Comparison of ENCODE assay signal across 12 cellular contexts in the genomic region with DNA sequence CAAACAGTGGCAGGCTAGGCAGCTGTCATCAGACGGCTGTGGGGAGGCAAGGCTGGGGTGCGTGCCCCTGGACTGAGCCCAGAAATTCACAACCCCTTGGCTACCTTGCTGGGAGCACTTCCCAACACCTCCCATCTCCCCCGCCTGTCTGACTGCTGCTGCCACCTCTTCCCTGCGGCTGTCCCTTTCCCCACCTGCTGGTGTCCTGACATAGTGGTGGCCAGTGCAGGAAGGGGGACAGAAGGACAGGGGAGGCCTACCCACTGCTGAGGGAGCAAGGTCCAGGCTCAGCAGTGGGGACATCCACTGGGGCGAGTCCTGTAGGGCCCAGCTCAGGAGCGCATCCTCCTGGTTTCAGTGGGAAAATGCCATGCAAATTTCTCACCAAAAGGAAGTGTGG. TPM values are rescaled to one million over a fixed set of nuclear protein-coding genes. Genes with fewer than 3 reads are reported as not detected.
DNase-seq lines count a peak whose midpoint lies in the region; ATAC-seq and TF ChIP-seq lines count a peak whose summit lies in the region.
"Had no signal": no experiment of that assay in that cellular context is flagged by ENCODE, and none has a peak within 500 bp of the region (broad histone marks: within the 10 kb centered on the region; RNA-seq: fewer than 3 reads in every experiment).

No MANE protein-coding gene starts in this region.

- in situ Hi-C loops in brain microvascular endothelial cell (cut with HindIII; ENCODE audit: low pct_ligation_motif_present, low sequenced_read_pairs): no loop called here

- 62 to 100% (median 76%) methylated on average over 2 to 6 of the region's 6 CpGs for WGBS in stomach, 5 donors

- no peaks in the 10 kb centered on the region for H3K27me3 Mint-ChIP-seq in activated CD4-positive, alpha-beta memory T cell treated with anti-CD3 and anti-CD28 coated beads, Interleukin-2, amount 10 ng/mL, durations not matched to agents 7 days and 5 days
- H3K27me3 Mint-ChIP-seq in activated CD4-positive, alpha-beta memory T cell treated with anti-CD3 and anti-CD28 coated beads for 36 hours: no peaks in the 10 kb centered on the region
- H3K27me3 Mint-ChIP-seq in T-cell: peaks cover 0 to 3% of the 10 kb centered on the region in 2 donors
- H3K27me3 Mint-ChIP-seq in immature natural killer cell (ENCODE audit: low read depth in 3 of 3): peaks cover 3 to 7% (median 3%) of the 10 kb centered on the region in 3 donors

- H3K9me3 ChIP-seq in stomach: peaks cover 0 to 38% (median 11%) of the 10 kb centered on the region in 4 donors

- no peak overlapping the region for H3K4me3 ChIP-seq in stomach
- H3K4me3 ChIP-seq in brain microvascular endothelial cell (ENCODE audit: low read depth, low read length): no peak overlapping the region

- peak overlapping the region; percentile 73 for H3K27ac Mint-ChIP-seq in activated CD4-positive, alpha-beta memory T cell treated with anti-CD3 and anti-CD28 coated beads, Interleukin-2, amount 10 ng/mL, durations not matched to agents 7 days and 5 days
- H3K27ac Mint-ChIP-seq in activated CD4-positive, alpha-beta memory T cell treated with anti-CD3 and anti-CD28 coated beads for 36 hours: no peak overlapping the region
- H3K27ac Mint-ChIP-seq in T-cell: peak overlapping the region; percentile 19 to 28
- peak overlapping the region in 5 of 6 donors; percentile 35 to 89 (median 84) for H3K27ac Mint-ChIP-seq in immature natural killer cell

- no peak for DNase-seq in activated CD4-positive, alpha-beta memory T cell treated with anti-CD3 and anti-CD28 coated beads, Interleukin-2, amount 10 ng/mL, durations not matched to agents 7 days and 5 days
- no peak for DNase-seq in activated CD4-positive, alpha-beta memory T cell treated with anti-CD3 and anti-CD28 coated beads for 36 hours
- no peak for DNase-seq in T-cell
- DNase-seq in immature natural killer cell: no peak
- DNase-seq in stomach: no peak
- no peak for DNase-seq in brain microvascular endothelial cell
- DNase-seq: activated T-cell treated with anti-CD3 and anti-CD28 coated beads, Interleukin-2, amount 50 U/mL, for 48 hours; effector CD8-positive, alpha-beta T cell; foreskin fibroblast; NCI-H2081 had no signal

- H3K36me3 ChIP-seq in stomach (peaks cover 0 to 27% (median 11%) of the 10 kb centered on the region in 4 donors), brain microvascular endothelial cell (replicated peaks) (no peaks in the 10 kb centered on the region)

- H3K27me3 ChIP-seq in stomach: no peaks in the 10 kb centered on the region
- H3K27me3 ChIP-seq in brain microvascular endothelial cell (replicated peaks): no peaks in the 10 kb centered on the region

- no peak for TF ChIP-seq POLR2A in stomach (IDR thresholded peaks at IDR 0.05)

- CTCF ChIA-PET in activated CD4-positive, alpha-beta memory T cell treated with anti-CD3 and anti-CD28 coated beads, Interleukin-2, amount 10 ng/mL, durations not matched to agents 7 days and 5 days (lab: Charles Lee): no interaction called here
- CTCF ChIA-PET in activated CD4-positive, alpha-beta memory T cell treated with anti-CD3 and anti-CD28 coated beads for 36 hours (lab: Charles Lee): interaction anchor here (1.9 kb wide), 1 partner anchor 219 kb away, joined by 5 read pairs; no protein-coding TSS in a partner anchor
- CTCF ChIA-PET in T-cell (lab: Charles Lee): no interaction called here

- H3K4me1 ChIP-seq in stomach: peaks cover 33 to 45% (median 43%) of the 10 kb centered on the region in 4 donors

- no peaks in the 10 kb centered on the region for H3K9me3 Mint-ChIP-seq in activated CD4-positive, alpha-beta memory T cell treated with anti-CD3 and anti-CD28 coated beads, Interleukin-2, amount 10 ng/mL, durations not matched to agents 7 days and 5 days
- H3K9me3 Mint-ChIP-seq in activated CD4-positive, alpha-beta memory T cell treated with anti-CD3 and anti-CD28 coated beads for 36 hours: peaks cover 6% of the 10 kb centered on the region
- H3K9me3 Mint-ChIP-seq in T-cell (peaks cover 5 to 6% (median 5%) of the 10 kb centered on the region in 3 donors), immature natural killer cell (no peaks in the 10 kb centered on the region)

- H3K4me3 Mint-ChIP-seq in activated CD4-positive, alpha-beta memory T cell treated with anti-CD3 and anti-CD28 coated beads, Interleukin-2, amount 10 ng/mL, durations not matched to agents 7 days and 5 days: no peak overlapping the region
- no peak overlapping the region for H3K4me3 Mint-ChIP-seq in activated CD4-positive, alpha-beta memory T cell treated with anti-CD3 and anti-CD28 coated beads for 36 hours
- no peak overlapping the region for H3K4me3 Mint-ChIP-seq in T-cell
- peak overlapping the region in 3 of 5 donors; percentile 71 to 74 (median 72) for H3K4me3 Mint-ChIP-seq in immature natural killer cell

- H3K36me3 Mint-ChIP-seq in activated CD4-positive, alpha-beta memory T cell treated with anti-CD3 and anti-CD28 coated beads, Interleukin-2, amount 10 ng/mL, durations not matched to agents 7 days and 5 days (ENCODE audit: low read depth): peaks cover 29% of the 10 kb centered on the region
- peaks cover 9% of the 10 kb centered on the region for H3K36me3 Mint-ChIP-seq in activated CD4-positive, alpha-beta memory T cell treated with anti-CD3 and anti-CD28 coated beads for 36 hours
- H3K36me3 Mint-ChIP-seq in T-cell (peaks cover 13% of the 10 kb centered on the region), immature natural killer cell (peaks cover 3 to 10% (median 7%) of the 10 kb centered on the region in 3 donors)

- peaks cover 40% of the 10 kb centered on the region for H3K4me1 Mint-ChIP-seq in activated CD4-positive, alpha-beta memory T cell treated with anti-CD3 and anti-CD28 coated beads, Interleukin-2, amount 10 ng/mL, durations not matched to agents 7 days and 5 days
- peaks cover 26% of the 10 kb centered on the region for H3K4me1 Mint-ChIP-seq in activated CD4-positive, alpha-beta memory T cell treated with anti-CD3 and anti-CD28 coated beads for 36 hours (ENCODE audit: low read depth)
- peaks cover 15 to 37% (median 23%) of the 10 kb centered on the region in 3 donors for H3K4me1 Mint-ChIP-seq in T-cell
- H3K4me1 Mint-ChIP-seq in immature natural killer cell: peaks cover 27 to 28% of the 10 kb centered on the region in 2 donors

- ATAC-seq in T-cell (replicated peaks in 1 of 4) (no peak), GM19467 (IDR thresholded peaks at IDR 0.05; ENCODE audit: unreplicated experiment) (no peak), GM21619 (IDR thresholded peaks at IDR 0.05; ENCODE audit: unreplicated experiment) (no peak)

- TF ChIP-seq EP300 in stomach (IDR thresholded peaks at IDR 0.05): no peak

- intact Hi-C loops in activated CD4-positive, alpha-beta memory T cell treated with anti-CD3 and anti-CD28 coated beads for 36 hours (cut with micrococcal nuclease): loop anchor here (10.0 kb wide), 1 partner anchor 67 kb away; the partner anchor contains the start of genes IDH3G and SSR4
- intact Hi-C loops in stomach (cut with DNase I; ENCODE audit: low total_unique reads): no loop called here

- POLR2A ChIA-PET in activated CD4-positive, alpha-beta memory T cell treated with anti-CD3 and anti-CD28 coated beads, Interleukin-2, amount 10 ng/mL, durations not matched to agents 7 days and 5 days (lab: Charles Lee): interaction anchor here (0.6 to 1.5 kb wide), 3 partner anchors 10 to 206 kb away, joined by 3 to 4 read pairs (median 4); no protein-coding TSS in a partner anchor
- POLR2A ChIA-PET in activated CD4-positive, alpha-beta memory T cell treated with anti-CD3 and anti-CD28 coated beads for 36 hours (lab: Charles Lee): interaction anchor here (0.6 kb wide), 1 partner anchor 197 kb away, joined by 3 read pairs; no protein-coding TSS in a partner anchor
- POLR2A ChIA-PET in T-cell (lab: Charles Lee): no interaction called here

- H3K27ac ChIP-seq in stomach (peak overlapping the region in 3 of 5 donors; percentile 88 to 91 (median 90)), brain microvascular endothelial cell (no peak overlapping the region)

- TF ChIP-seq CTCF in stomach (IDR thresholded peaks at IDR 0.05) (no peak), brain microvascular endothelial cell (IDR thresholded peaks at IDR 0.05; ENCODE audit: low read depth, low read length, missing control alignments) (no peak)

RNA-seq across cellular contexts. Expression of gene ABCD1, which starts 3.4 kb away (rescaled TPM):
- total RNA-seq in activated CD4-positive, alpha-beta memory T cell treated with anti-CD3 and anti-CD28 coated beads, Interleukin-2, amount 10 ng/mL, durations not matched to agents 7 days and 5 days: 10 to 100 TPM; 16.5 to 17.6 TPM
- 1 to 10 TPM; 4.8 TPM for total RNA-seq in activated CD4-positive, alpha-beta memory T cell treated with anti-CD3 and anti-CD28 coated beads for 36 hours
- 10 to 100 TPM in 1 of 5 donors, 1 to 10 TPM in 4; 6.9 to 10.7 (median 7.9) TPM for total RNA-seq in T-cell
- 1 to 10 TPM; 1.7 to 3.2 (median 2.0) TPM for polyA plus RNA-seq in immature natural killer cell
- 10 to 100 TPM in 3 of 5 donors, 1 to 10 TPM in 2; 2.4 to 22.3 (median 14.5) TPM for total RNA-seq in stomach
- 1 to 10 TPM; 3.2 to 3.7 (median 3.4) TPM for polyA plus RNA-seq in stomach

RNA-seq across cellular contexts. Expression of gene BCAP31, which starts 3.9 kb away (rescaled TPM):
- total RNA-seq in activated CD4-positive, alpha-beta memory T cell treated with anti-CD3 and anti-CD28 coated beads, Interleukin-2, amount 10 ng/mL, durations not matched to agents 7 days and 5 days: 100 to 1,000 TPM; 162 TPM
- total RNA-seq in activated CD4-positive, alpha-beta memory T cell treated with anti-CD3 and anti-CD28 coated beads for 36 hours: 100 to 1,000 TPM; 119 to 121 TPM
- 100 to 1,000 TPM in 4 of 5 donors, 10 to 100 TPM in 1; 90.1 to 124 (median 107) TPM for total RNA-seq in T-cell
- 100 to 1,000 TPM; 367 to 491 (median 373) TPM for polyA plus RNA-seq in immature natural killer cell
- 100 to 1,000 TPM in 1 of 5 donors, 10 to 100 TPM in 3, under 1 TPM in 1; 0.58 to 121 (median 75.9) TPM for total RNA-seq in stomach
- 100 to 1,000 TPM in 1 of 3 donors, 10 to 100 TPM in 2; 49.6 to 156 (median 88.0) TPM for polyA plus RNA-seq in stomach

RNA-seq across cellular contexts. Expression of gene PLXNB3, which starts 36.0 kb away (rescaled TPM):
- total RNA-seq in activated CD4-positive, alpha-beta memory T cell treated with anti-CD3 and anti-CD28 coated beads, Interleukin-2, amount 10 ng/mL, durations not matched to agents 7 days and 5 days: under 1 TPM; 0.18 to 0.58 TPM
- total RNA-seq in activated CD4-positive, alpha-beta memory T cell treated with anti-CD3 and anti-CD28 coated beads for 36 hours: under 1 TPM; 0.29 to 0.69 TPM
- under 1 TPM in 4 of 5 donors, not detected in 1; 0.28 to 0.47 (median 0.43) TPM for total RNA-seq in T-cell
- polyA plus RNA-seq in immature natural killer cell: not detected
- total RNA-seq in stomach: 10 to 100 TPM in 3 of 5 donors, 1 to 10 TPM in 2; 1.8 to 49.2 (median 18.7) TPM
- polyA plus RNA-seq in stomach: 10 to 100 TPM in 1 of 3 donors, 1 to 10 TPM in 2; 5.2 to 11.9 (median 6.0) TPM

RNA-seq across cellular contexts. Expression of gene SLC6A8, which starts 40.4 kb away (rescaled TPM):
- total RNA-seq in activated CD4-positive, alpha-beta memory T cell treated with anti-CD3 and anti-CD28 coated beads, Interleukin-2, amount 10 ng/mL, durations not matched to agents 7 days and 5 days: 1 to 10 TPM; 2.9 to 3.0 TPM
- total RNA-seq in activated CD4-positive, alpha-beta memory T cell treated with anti-CD3 and anti-CD28 coated beads for 36 hours: 1 to 10 TPM in 1 of 2 experiments, under 1 TPM in 1; 0.95 to 1.3 TPM
- total RNA-seq in T-cell: 1 to 10 TPM in 4 of 5 donors, under 1 TPM in 1; 0.89 to 2.3 (median 1.9) TPM
- under 1 TPM in 2 of 3 donors, not detected in 1; 0.07 to 0.09 TPM for polyA plus RNA-seq in immature natural killer cell
- 10 to 100 TPM; 17.7 to 32.7 (median 19.1) TPM for total RNA-seq in stomach
- polyA plus RNA-seq in stomach: 10 to 100 TPM in 2 of 3 donors, 1 to 10 TPM in 1; 7.3 to 30.9 (median 15.9) TPM

RNA-seq across cellular contexts. Expression of gene SRPK3, which starts 52.7 kb away (rescaled TPM):
- total RNA-seq in activated CD4-positive, alpha-beta memory T cell treated with anti-CD3 and anti-CD28 coated beads, Interleukin-2, amount 10 ng/mL, durations not matched to agents 7 days and 5 days: not detected
- total RNA-seq in activated CD4-positive, alpha-beta memory T cell treated with anti-CD3 and anti-CD28 coated beads for 36 hours: not detected
- not detected for total RNA-seq in T-cell
- not detected for polyA plus RNA-seq in immature natural killer cell
- 1 to 10 TPM in 3 of 5 donors, not detected in 2; 1.1 to 3.6 (median 1.6) TPM for total RNA-seq in stomach
- polyA plus RNA-seq in stomach: 1 to 10 TPM in 1 of 3 donors, under 1 TPM in 2; 0.35 to 1.7 (median 0.46) TPM

Comparison
In these comparisons a context has a peak if more than half of its experiments do, and no peak if none do; other contexts are left out.
1. H3K4me3 Mint-ChIP-seq: peak in immature natural killer cell (3 of 5); none in activated CD4-positive, alpha-beta memory T cell treated with anti-CD3 and anti-CD28 coated beads, Interleukin-2, amount 10 ng/mL, durations not matched to agents 7 days and 5 days (single experiment), activated CD4-positive, alpha-beta memory T cell treated with anti-CD3 and anti-CD28 coated beads for 36 hours (single experiment) and T-cell (0 of 3).
2. POLR2A ChIA-PET loops: an anchor here in activated CD4-positive, alpha-beta memory T cell treated with anti-CD3 and anti-CD28 coated beads, Interleukin-2, amount 10 ng/mL, durations not matched to agents 7 days and 5 days (0.6 to 1.5 kb wide) and activated CD4-positive, alpha-beta memory T cell treated with anti-CD3 and anti-CD28 coated beads for 36 hours (0.6 kb wide); none called in T-cell.